In the genomic region with DNA sequence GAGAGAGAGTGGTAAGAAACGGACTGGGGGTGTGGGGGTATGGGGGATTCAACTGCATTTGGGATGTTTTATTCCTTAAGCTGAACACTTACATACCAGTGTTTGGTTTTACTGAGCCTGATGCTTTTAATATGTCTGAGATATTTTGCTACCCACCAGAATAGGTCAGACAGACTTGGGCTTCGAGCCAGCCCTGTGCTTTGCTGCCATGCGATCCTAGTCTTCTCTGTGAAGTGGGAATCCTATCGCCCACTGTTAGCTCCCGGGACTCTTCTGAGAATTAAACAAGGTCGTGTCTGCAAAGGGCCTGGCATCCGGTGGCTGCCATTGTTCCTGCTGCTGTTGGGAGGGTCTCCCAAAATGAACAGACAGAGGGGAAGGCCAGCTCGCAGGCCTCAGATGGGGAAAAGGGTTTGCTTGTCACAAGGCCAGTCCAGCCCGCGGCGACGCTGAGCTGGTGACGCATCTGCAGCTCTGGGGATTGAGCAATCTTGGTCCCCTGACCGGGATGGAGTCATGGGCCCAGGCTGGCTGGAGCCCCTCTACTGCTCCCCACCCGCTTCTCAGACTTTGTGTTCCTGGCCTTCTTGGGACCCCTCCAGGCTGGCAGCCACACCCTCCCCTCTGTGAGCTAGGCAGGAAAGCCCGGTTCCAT, we compare ENCODE assay signal across 10 cellular contexts. TPM values are rescaled to one million over a fixed set of nuclear protein-coding genes. Genes with fewer than 3 reads are reported as not detected.
DNase-seq lines count a peak whose midpoint lies in the region; ATAC-seq, FAIRE-seq and TF ChIP-seq lines count a peak whose summit lies in the region.
"Had no signal": no experiment of that assay in that cellular context is flagged by ENCODE, and none has a peak within 500 bp of the region (broad histone marks: within the 10 kb centered on the region; RNA-seq: fewer than 3 reads in every experiment).

No MANE protein-coding gene starts in this region.

- CTCF ChIA-PET in activated CD4-positive, alpha-beta memory T cell treated with anti-CD3 and anti-CD28 coated beads, Interleukin-2, amount 10 ng/mL, durations not matched to agents 7 days and 5 days (lab: Charles Lee) = no interaction called here
- CTCF ChIA-PET in CD4-positive, alpha-beta memory T cell (lab: Charles Lee; ENCODE audit: partially characterized antibody) = interaction anchor here (1.0 to 1.7 kb wide), 3 partner anchors 18 to 51 kb away, joined by 4 to 6 read pairs (median 5); no protein-coding TSS in a partner anchor

- peaks cover 7% of the 10 kb centered on the region for H3K4me1 Mint-ChIP-seq in activated CD4-positive, alpha-beta memory T cell treated with anti-CD3 and anti-CD28 coated beads, Interleukin-2, amount 10 ng/mL, durations not matched to agents 7 days and 5 days
- H3K4me1 Mint-ChIP-seq in CD4-positive, alpha-beta memory T cell = peaks cover 14 to 66% (median 40%) of the 10 kb centered on the region in 4 donors

- H3K4me3 ChIP-seq in AG09309 (ENCODE audit: control insufficient read depth, low read depth, low read length) = no peak overlapping the region
- no peak overlapping the region for H3K4me3 ChIP-seq in pancreas
- no peak overlapping the region for H3K4me3 ChIP-seq in CD4-positive, alpha-beta memory T cell (ENCODE audit: low read length in 2 of 2)

- no peaks in the 10 kb centered on the region for H3K27me3 ChIP-seq in pancreas
- no peaks in the 10 kb centered on the region for H3K27me3 ChIP-seq in CD4-positive, alpha-beta memory T cell (ENCODE audit: insufficient read depth, low read length)

- H3K9me3 ChIP-seq in pancreas = no peaks in the 10 kb centered on the region
- H3K9me3 ChIP-seq in CD4-positive, alpha-beta memory T cell (ENCODE audit: control insufficient read depth in 1 of 2, low read length in 2 of 2) = no peaks in the 10 kb centered on the region

- no peak for TF ChIP-seq CTCF in AG09309 (IDR thresholded peaks at IDR 0.05; ENCODE audit: control insufficient read depth, insufficient read depth, low read depth, low read length, missing control alignments)
- TF ChIP-seq CTCF in pancreas (IDR thresholded peaks at IDR 0.05) = no peak

- peak overlapping the region; percentile 46 for H3K27ac ChIP-seq in adipose tissue (ENCODE audit: low read depth, low read length)
- peak overlapping the region; percentile 46 to 74 (median 54) for H3K27ac ChIP-seq in pancreas
- no peak overlapping the region for H3K27ac ChIP-seq in CD4-positive, alpha-beta memory T cell (ENCODE audit: low read depth, low read length)

- H3K27me3 Mint-ChIP-seq in activated CD4-positive, alpha-beta memory T cell treated with anti-CD3 and anti-CD28 coated beads, Interleukin-2, amount 10 ng/mL, durations not matched to agents 7 days and 5 days = no peaks in the 10 kb centered on the region
- no peaks in the 10 kb centered on the region for H3K27me3 Mint-ChIP-seq in CD4-positive, alpha-beta memory T cell
- H3K27me3 Mint-ChIP-seq: activated B cell treated with CpG ODN at 0.5 μM for 24 hours; CD4-positive, alpha-beta T cell had no signal

- POLR2A ChIA-PET in activated CD4-positive, alpha-beta memory T cell treated with anti-CD3 and anti-CD28 coated beads, Interleukin-2, amount 10 ng/mL, durations not matched to agents 7 days and 5 days (lab: Charles Lee) = no interaction called here
- POLR2A ChIA-PET in CD4-positive, alpha-beta memory T cell (lab: Charles Lee; ENCODE audit: partially characterized antibody) = interaction anchor here (1.9 to 11.3 kb wide), 2 partner anchors 21 to 28 kb away, joined by 6 to 309 read pairs; partner anchors contain the start of gene ECE1

- 49 to 55% (median 52%) methylated on average over 16 of the region's 16 CpGs for WGBS in adipose tissue, 3 donors
- WGBS in pancreas, 2 donors = 58 to 64% methylated on average over 16 of the region's 16 CpGs

- DNase-seq in AG09309 (ENCODE audit: low read depth) (peak; percentile 53), left cardiac atrium (peak; percentile 91), pancreas (peak in 5 of 6 donors; percentile 68 to 80 (median 71)), OCI-M2 (lab: John Stamatoyannopoulos, UW; ENCODE audit: unreplicated experiment) (no peak), NCI-H187 treated with DMSO at 0.1 percent for 48 hours (lab: John Stamatoyannopoulos, UW) (no peak)
- DNase-seq in activated CD4-positive, alpha-beta memory T cell treated with anti-CD3 and anti-CD28 coated beads, Interleukin-2, amount 10 ng/mL, durations not matched to agents 7 days and 5 days = no peak
- DNase-seq in CD4-positive, alpha-beta memory T cell = no peak
- DNase-seq: activated B cell treated with CpG ODN at 0.5 μM for 24 hours; CD4-positive, alpha-beta T cell had no signal

- ATAC-seq in left cardiac atrium (peak; percentile 74 to 78), pancreas (peak; percentile 32 to 61 (median 34))

- H3K36me3 Mint-ChIP-seq in activated CD4-positive, alpha-beta memory T cell treated with anti-CD3 and anti-CD28 coated beads, Interleukin-2, amount 10 ng/mL, durations not matched to agents 7 days and 5 days (ENCODE audit: low read depth) = peaks cover 11% of the 10 kb centered on the region
- peaks cover 8% of the 10 kb centered on the region in 2 donors for H3K36me3 Mint-ChIP-seq in CD4-positive, alpha-beta memory T cell

- H3K4me1 ChIP-seq in pancreas = peaks cover 52 to 66% (median 54%) of the 10 kb centered on the region in 3 donors
- H3K4me1 ChIP-seq in CD4-positive, alpha-beta memory T cell (ENCODE audit: insufficient read depth, low read length) = peaks cover 23% of the 10 kb centered on the region

- H3K9me3 Mint-ChIP-seq in activated CD4-positive, alpha-beta memory T cell treated with anti-CD3 and anti-CD28 coated beads, Interleukin-2, amount 10 ng/mL, durations not matched to agents 7 days and 5 days = no peaks in the 10 kb centered on the region
- peaks cover 0 to 2% (median 0%) of the 10 kb centered on the region in 8 donors for H3K9me3 Mint-ChIP-seq in CD4-positive, alpha-beta memory T cell
- H3K9me3 Mint-ChIP-seq: activated B cell treated with CpG ODN at 0.5 μM for 24 hours; CD4-positive, alpha-beta T cell had no signal

- FAIRE-seq in pancreas (lab: Jason Lieb, UNC) = no peak

- no peaks in the 10 kb centered on the region for H3K36me3 ChIP-seq in pancreas
- H3K36me3 ChIP-seq in CD4-positive, alpha-beta memory T cell (ENCODE audit: insufficient read depth, low read length) = no peaks in the 10 kb centered on the region

- no peak overlapping the region for H3K4me3 Mint-ChIP-seq in activated CD4-positive, alpha-beta memory T cell treated with anti-CD3 and anti-CD28 coated beads, Interleukin-2, amount 10 ng/mL, durations not matched to agents 7 days and 5 days
- H3K4me3 Mint-ChIP-seq in CD4-positive, alpha-beta memory T cell = no peak overlapping the region
- H3K4me3 Mint-ChIP-seq: activated B cell treated with CpG ODN at 0.5 μM for 24 hours; CD4-positive, alpha-beta T cell had no signal

- H3K27ac Mint-ChIP-seq in activated CD4-positive, alpha-beta memory T cell treated with anti-CD3 and anti-CD28 coated beads, Interleukin-2, amount 10 ng/mL, durations not matched to agents 7 days and 5 days = no peak overlapping the region
- H3K27ac Mint-ChIP-seq in CD4-positive, alpha-beta memory T cell = peak overlapping the region in 2 of 7 donors; percentile 35 to 51
- H3K27ac Mint-ChIP-seq: activated B cell treated with CpG ODN at 0.5 μM for 24 hours had no signal

- intact Hi-C loops in left cardiac atrium (cut with DNase I) = no loop called here
- intact Hi-C loops in pancreas (cut with DNase I) = no loop called here
- intact Hi-C loops in CD4-positive, alpha-beta memory T cell (cut with micrococcal nuclease) = no loop called here

RNA-seq across cellular contexts. Expression of gene ECE1, which starts 26.9 kb away (rescaled TPM):
- polyA plus RNA-seq in adipose tissue (100 to 1,000 TPM in 1 of 3 donors, 10 to 100 TPM in 2; 63.8 to 110 (median 65.3) TPM), pancreas (10 to 100 TPM; 38.1 to 59.8 TPM)
- total RNA-seq in left cardiac atrium (100 to 1,000 TPM in 1 of 2 donors, 10 to 100 TPM in 1; 66.2 to 138 TPM), pancreas (100 to 1,000 TPM in 2 of 6 donors, 10 to 100 TPM in 4; 68.4 to 141 (median 89.1) TPM)
- total RNA-seq in activated CD4-positive, alpha-beta memory T cell treated with anti-CD3 and anti-CD28 coated beads, Interleukin-2, amount 10 ng/mL, durations not matched to agents 7 days and 5 days = 10 to 100 TPM; 85.3 to 87.9 TPM
- total RNA-seq in CD4-positive, alpha-beta memory T cell = 100 to 1,000 TPM in 1 of 2 experiments, 10 to 100 TPM in 1; 86.0 to 104 TPM
- 10 to 100 TPM; 10.0 to 65.2 TPM for polyA plus RNA-seq in CD4-positive, alpha-beta memory T cell

Comparison
In these comparisons a context has a peak if more than half of its experiments do, and no peak if none do; other contexts are left out.
1. DNase-seq: peak in AG09309 (single experiment), left cardiac atrium (single experiment) and pancreas (5 of 6); none in activated CD4-positive, alpha-beta memory T cell treated with anti-CD3 and anti-CD28 coated beads, Interleukin-2, amount 10 ng/mL, durations not matched to agents 7 days and 5 days (single experiment), CD4-positive, alpha-beta memory T cell (0 of 5), OCI-M2 (single experiment) and NCI-H187 treated with DMSO at 0.1 percent for 48 hours (single experiment).